ENCODE assay signal across 18 cellular contexts in the genomic region with DNA sequence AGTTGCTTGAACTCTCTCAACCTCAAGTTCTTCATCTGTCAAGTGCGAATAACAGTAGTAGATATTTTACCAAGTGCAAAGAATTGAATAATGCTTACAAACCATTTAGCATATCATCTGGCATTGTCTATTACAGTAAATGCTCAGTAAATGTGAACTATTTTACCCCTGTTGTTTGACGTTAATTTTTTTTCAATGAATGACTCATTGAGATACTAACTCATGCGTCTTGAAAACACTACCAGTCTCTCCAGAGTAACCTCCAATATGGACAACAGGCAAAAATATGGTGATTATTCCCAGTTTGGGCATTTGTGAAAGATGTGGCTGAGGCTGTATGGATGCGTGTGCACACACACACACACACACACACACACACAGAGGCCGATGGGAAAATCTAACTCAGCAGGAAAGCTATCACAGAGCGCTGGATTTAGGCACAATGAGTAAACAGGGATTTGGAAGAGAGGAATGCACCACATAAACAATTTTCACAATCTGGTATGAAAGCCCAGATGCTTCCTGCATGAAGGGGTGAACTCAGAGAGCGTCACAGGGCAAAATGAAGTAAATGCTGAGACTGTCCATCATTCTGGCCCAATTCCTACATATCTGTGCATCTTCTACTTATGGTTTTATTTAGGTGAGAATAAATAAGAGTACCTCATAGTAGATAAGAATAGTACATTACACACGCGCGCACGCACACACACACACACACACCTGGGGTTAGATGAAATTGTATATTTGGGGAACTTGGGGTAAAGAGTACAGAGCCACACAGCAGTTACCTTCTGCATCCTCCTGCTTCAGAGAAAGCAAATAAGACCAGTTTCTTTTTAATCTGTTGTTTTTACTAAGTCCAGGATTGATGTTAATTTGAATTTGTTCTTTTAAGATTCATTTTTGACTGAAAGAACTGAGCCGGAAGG.
DNase-seq lines count a peak whose midpoint lies in the region; FAIRE-seq and TF ChIP-seq lines count a peak whose summit lies in the region.
"Had no signal": no experiment of that assay in that cellular context is flagged by ENCODE, and none has a peak within 500 bp of the region (broad histone marks: within the 10 kb centered on the region; RNA-seq: fewer than 3 reads in every experiment).

No MANE protein-coding gene starts in this region.

- H3K4me3 Mint-ChIP-seq in HFFc6 = no peak overlapping the region
- H3K4me3 Mint-ChIP-seq: activated CD8-positive, alpha-beta T cell treated with anti-CD3 and anti-CD28 coated beads for 36 hours; activated naive CD4-positive, alpha-beta T cell treated with anti-CD3 and anti-CD28 coated beads, Interleukin-2, amount 10 ng/mL, durations not matched to agents 7 days and 5 days; natural killer cell had no signal

- TF ChIP-seq CTCF in HFFc6 (IDR thresholded peaks at IDR 0.05) (no peak), cardiac fibroblast (IDR thresholded peaks at IDR 0.05; ENCODE audit: low read depth, low read length) (no peak), kidney (IDR thresholded peaks at IDR 0.05; ENCODE audit: borderline replicate concordance, extremely low read depth, insufficient read depth) (no peak), BE2C (IDR thresholded peaks at IDR 0.05; ENCODE audit: low read depth, low read length) (no peak)

- peaks cover 13% of the 10 kb centered on the region in 2 donors for H3K4me1 ChIP-seq in kidney (ENCODE audit: control insufficient read depth in 1 of 2, insufficient read depth in 1 of 2, low read depth in 1 of 2, low read length in 2 of 2)
- H3K4me1 ChIP-seq in subcutaneous abdominal adipose tissue (ENCODE audit: control insufficient read depth in 5 of 5, insufficient read depth in 5 of 5, low read length in 5 of 5) = peaks cover 12 to 86% (median 36%) of the 10 kb centered on the region in 5 donors
- H3K4me1 ChIP-seq in BE2C = no peaks in the 10 kb centered on the region
- H3K4me1 ChIP-seq: Caco-2 had no signal

- H3K36me3 ChIP-seq in kidney (ENCODE audit: control insufficient read depth in 1 of 2, insufficient read depth in 2 of 2, low read length in 2 of 2) (no peaks in the 10 kb centered on the region), subcutaneous abdominal adipose tissue (ENCODE audit: control insufficient read depth in 5 of 5, insufficient read depth in 5 of 5, low read length in 5 of 5) (peaks cover 0 to 14% (median 0%) of the 10 kb centered on the region in 5 donors), BE2C (no peaks in the 10 kb centered on the region)

- peak overlapping the region; percentile 5 to 73 for H3K27ac ChIP-seq in kidney (ENCODE audit: low read depth in 2 of 2, low read length in 2 of 2)
- H3K27ac ChIP-seq in subcutaneous abdominal adipose tissue (ENCODE audit: low read depth, low read length) = peak overlapping the region; percentile 90
- H3K27ac ChIP-seq: HL-60 had no signal

- peak; percentile 84 for DNase-seq in HFFc6
- peak; percentile 50 to 80 for DNase-seq in cardiac fibroblast (ENCODE audit: low read depth in 2 of 2)
- no peak for DNase-seq in kidney
- no peak for DNase-seq in NCI-H526 treated with DMSO at 0.1 percent for 48 hours (lab: John Stamatoyannopoulos, UW)
- DNase-seq in NK-92 (lab: John Stamatoyannopoulos, UW; ENCODE audit: unreplicated experiment) = no peak
- no peak for DNase-seq in BE2C
- DNase-seq: activated CD8-positive, alpha-beta T cell treated with anti-CD3 and anti-CD28 coated beads for 36 hours; activated naive CD4-positive, alpha-beta T cell treated with anti-CD3 and anti-CD28 coated beads, Interleukin-2, amount 10 ng/mL, durations not matched to agents 7 days and 5 days; Caco-2; Kasumi-1; natural killer cell; NCI-H187 treated with DMSO at 0.1 percent for 48 hours; NCI-H748 treated with DMSO at 0.1 percent for 48 hours; SHP77 treated with DMSO at 0.1 percent for 48 hours had no signal

- peaks cover 16% of the 10 kb centered on the region for H3K4me1 Mint-ChIP-seq in HFFc6 (ENCODE audit: low read depth)
- H3K4me1 Mint-ChIP-seq: natural killer cell had no signal

- H3K4me3 ChIP-seq in cardiac fibroblast (replicated peaks in 1 of 2; ENCODE audit: low read depth in 2 of 2, low read length in 2 of 2) (no peak overlapping the region), kidney (ENCODE audit: low read length in 2 of 2) (no peak overlapping the region), subcutaneous abdominal adipose tissue (ENCODE audit: low read depth in 1 of 5, low read length in 5 of 5) (no peak overlapping the region), BE2C (ENCODE audit: low read depth, low read length) (no peak overlapping the region)

- no peak overlapping the region for H3K27ac Mint-ChIP-seq in HFFc6
- H3K27ac Mint-ChIP-seq: activated CD8-positive, alpha-beta T cell treated with anti-CD3 and anti-CD28 coated beads for 36 hours; activated naive CD4-positive, alpha-beta T cell treated with anti-CD3 and anti-CD28 coated beads, Interleukin-2, amount 10 ng/mL, durations not matched to agents 7 days and 5 days; natural killer cell had no signal

- H3K27me3 Mint-ChIP-seq in HFFc6 (ENCODE audit: insufficient read depth) = no peaks in the 10 kb centered on the region
- H3K27me3 Mint-ChIP-seq: activated CD8-positive, alpha-beta T cell treated with anti-CD3 and anti-CD28 coated beads for 36 hours; activated naive CD4-positive, alpha-beta T cell treated with anti-CD3 and anti-CD28 coated beads, Interleukin-2, amount 10 ng/mL, durations not matched to agents 7 days and 5 days had no signal

- H3K27me3 ChIP-seq in subcutaneous abdominal adipose tissue (ENCODE audit: control insufficient read depth in 5 of 5, insufficient read depth in 4 of 5, low read length in 5 of 5) = no peaks in the 10 kb centered on the region
- H3K27me3 ChIP-seq in BE2C = no peaks in the 10 kb centered on the region

- no peaks in the 10 kb centered on the region for H3K36me3 Mint-ChIP-seq in HFFc6 (ENCODE audit: low read depth)
- H3K36me3 Mint-ChIP-seq: activated naive CD4-positive, alpha-beta T cell treated with anti-CD3 and anti-CD28 coated beads, Interleukin-2, amount 10 ng/mL, durations not matched to agents 7 days and 5 days; natural killer cell had no signal

- H3K9me3 Mint-ChIP-seq in HFFc6 = no peaks in the 10 kb centered on the region
- H3K9me3 Mint-ChIP-seq: activated CD8-positive, alpha-beta T cell treated with anti-CD3 and anti-CD28 coated beads for 36 hours; activated naive CD4-positive, alpha-beta T cell treated with anti-CD3 and anti-CD28 coated beads, Interleukin-2, amount 10 ng/mL, durations not matched to agents 7 days and 5 days; natural killer cell had no signal

- FAIRE-seq in kidney (lab: Jason Lieb, UNC) = no peak
- FAIRE-seq: frontal cortex, TTC549 had no signal

- H3K9me3 ChIP-seq in kidney (ENCODE audit: control insufficient read depth in 1 of 2, low read length in 2 of 2) (no peaks in the 10 kb centered on the region), subcutaneous abdominal adipose tissue (ENCODE audit: control insufficient read depth in 5 of 5, low read length in 5 of 5) (no peaks in the 10 kb centered on the region), BE2C (no peaks in the 10 kb centered on the region; the same call in 1 of the 2 replicates)
- H3K9me3 ChIP-seq: Caco-2 had no signal

- intact Hi-C loops in kidney (cut with DNase I) = no loop called here

- H3K9ac ChIP-seq in kidney (ENCODE audit: low read length in 2 of 2) (no peak overlapping the region), subcutaneous abdominal adipose tissue (ENCODE audit: low read length in 5 of 5) (no peak overlapping the region)

Comparison
In these comparisons a context has a peak if more than half of its experiments do, and no peak if none do; other contexts are left out.
1. DNase-seq: peak in HFFc6 (single experiment) and cardiac fibroblast (2 of 2); none in kidney (single experiment), NCI-H526 treated with DMSO at 0.1 percent for 48 hours (single experiment), NK-92 (single experiment) and BE2C (single experiment).